12 cellular contexts compared by ENCODE assay signal in genomic region chr16:70687172-70687531, GRCh38. TPM values are rescaled to one million over a fixed set of nuclear protein-coding genes. Genes with fewer than 3 reads are reported as not detected.
DNase-seq lines count a peak whose midpoint lies in the region; ATAC-seq and TF ChIP-seq lines count a peak whose summit lies in the region.
"Had no signal": no experiment of that assay in that cellular context is flagged by ENCODE, and none has a peak within 500 bp of the region (broad histone marks: within the 10 kb centered on the region; RNA-seq: fewer than 3 reads in every experiment).

No MANE protein-coding gene starts in this region.

- no peak overlapping the region for H4K8ac ChIP-seq in neuronal stem cell (ENCODE audit: low read depth, low read length)

- H3K27ac ChIP-seq in dorsolateral prefrontal cortex (peak overlapping the region in 57 of 59 donors; percentile 52 to 99 (median 94)), neuronal stem cell (replicated peaks; ENCODE audit: low read length) (no peak overlapping the region)

- H2BK15ac ChIP-seq in neuronal stem cell (ENCODE audit: low read length), result peak overlapping the region; percentile 99

- intact Hi-C loops in dorsolateral prefrontal cortex (cut with DNase I), result no loop called here

- peak overlapping the region; percentile 45 for H3K9ac ChIP-seq in neuronal stem cell (ENCODE audit: low read depth, low read length, poor library complexity)

- DNase-seq in AG10803 (ENCODE audit: low read depth) (no peak), M059J (ENCODE audit: low read depth) (peak; percentile 62), dorsolateral prefrontal cortex (no peak), neuronal stem cell (ENCODE audit: low spot score) (no peak), NCI-H446 treated with DMSO at 0.1 percent for 48 hours (lab: John Stamatoyannopoulos, UW) (no peak)
- DNase-seq: activated naive CD4-positive, alpha-beta T cell; DMS79 treated with DMSO at 0.1 percent for 48 hours; NCI-H1105 had no signal

- H3K4me3 ChIP-seq in AG10803 (ENCODE audit: low read length) (peak overlapping the region; percentile 58; the same call in 1 of the 2 replicates), dorsolateral prefrontal cortex (peak overlapping the region in 41 of 59 donors; percentile 8 to 89 (median 61)), neuronal stem cell (ENCODE audit: low read length in 2 of 2) (no peak overlapping the region)

- H3K23ac ChIP-seq in neuronal stem cell (ENCODE audit: low read depth, low read length, poor library complexity), result no peak overlapping the region

- no peak overlapping the region for H2AFZ ChIP-seq in neuronal stem cell (ENCODE audit: low read length)

- H2BK5ac ChIP-seq in neuronal stem cell (ENCODE audit: low read length), result no peak overlapping the region

- peak overlapping the region; percentile 11 for H2BK12ac ChIP-seq in neuronal stem cell (ENCODE audit: low read length)

- H3K14ac ChIP-seq in neuronal stem cell (ENCODE audit: low read length), result no peak overlapping the region

- H3K4me2 ChIP-seq in neuronal stem cell (ENCODE audit: insufficient read depth, low read length, poor library complexity, severe bottlenecking), result no peak overlapping the region

- peaks cover 10% of the 10 kb centered on the region for H3K79me1 ChIP-seq in neuronal stem cell (ENCODE audit: low read depth, low read length)

- no peak overlapping the region for H2BK120ac ChIP-seq in neuronal stem cell (ENCODE audit: low read depth, low read length)

- TF ChIP-seq CTCF in AG10803 (conservative IDR thresholded peaks at IDR 0.05; ENCODE audit: low read length), result no peak
- TF ChIP-seq CTCF in dorsolateral prefrontal cortex (IDR thresholded peaks at IDR 0.05 in 54 of 56, conservative IDR thresholded peaks at IDR 0.05 in 2 of 56; ENCODE audit: low read depth in 1 of 56, partially characterized antibody in 56 of 56), result no peak

- H2AK5ac ChIP-seq in neuronal stem cell (ENCODE audit: low read depth, low read length), result peak overlapping the region; percentile 100

- peaks cover 36% of the 10 kb centered on the region in 2 donors for H3K4me1 ChIP-seq in neuronal stem cell (ENCODE audit: control insufficient read depth in 2 of 2, insufficient read depth in 1 of 2, low read depth in 1 of 2, low read length in 2 of 2)

- H3K18ac ChIP-seq in neuronal stem cell (ENCODE audit: low read length), result peak overlapping the region; percentile 99

- ATAC-seq in HG03196 (IDR thresholded peaks at IDR 0.05; ENCODE audit: unreplicated experiment), result no peak
- no peak for ATAC-seq in HG02678 (IDR thresholded peaks at IDR 0.05; ENCODE audit: unreplicated experiment)
- ATAC-seq in HG03521 (IDR thresholded peaks at IDR 0.05; ENCODE audit: unreplicated experiment), result no peak

- H3K9me3 ChIP-seq in neuronal stem cell (replicated peaks in 1 of 2; ENCODE audit: control insufficient read depth in 2 of 2, insufficient read depth in 1 of 2, low read depth in 1 of 2, low read length in 2 of 2), result peaks cover 0 to 2% of the 10 kb centered on the region in 2 donors

- H3K4ac ChIP-seq in neuronal stem cell (ENCODE audit: low read length), result no peak overlapping the region

- peaks cover 3 to 11% of the 10 kb centered on the region in 2 donors for H3K36me3 ChIP-seq in neuronal stem cell (replicated peaks in 1 of 2; ENCODE audit: control insufficient read depth in 2 of 2, insufficient read depth in 2 of 2, low read length in 2 of 2)

- H3K27me3 ChIP-seq in dorsolateral prefrontal cortex, result no peaks in the 10 kb centered on the region
- H3K27me3 ChIP-seq in neuronal stem cell (ENCODE audit: control insufficient read depth in 3 of 3, insufficient read depth in 3 of 3, low read depth in 1 of 3, low read length in 3 of 3), result no peaks in the 10 kb centered on the region

- no peak overlapping the region for H4K91ac ChIP-seq in neuronal stem cell (ENCODE audit: low read depth, low read length, poor library complexity)

- WGBS in neuronal stem cell (ENCODE audit: extremely low coverage in 2 of 2, insufficient read length in 2 of 2, insufficient replicate concordance in 1 of 2), 2 donors, result no CpG with 5 or more reads among the region's 6 CpGs

RNA-seq across cellular contexts. Expression of gene MTSS2, which starts 1.3 kb away (rescaled TPM):
- total RNA-seq in M059J (2014; rRNA removed; shearing (Covaris generic)), result 39.3 and 69.0 TPM in 2 replicates
- total RNA-seq in dorsolateral prefrontal cortex, result 100 to 1,000 TPM; 135 to 968 (median 301) TPM
- 45.9 TPM for polyA plus RNA-seq in neuronal stem cell (2013, experiment 1 of 2)
- polyA plus RNA-seq in neuronal stem cell (2013, experiment 2 of 2), result 48.5 TPM

RNA-seq across cellular contexts. Expression of gene IL34, which starts 40.8 kb away (rescaled TPM):
- 0.86 TPM in 1 of 2 replicates, not detected in the other for total RNA-seq in M059J (2014; rRNA removed; shearing (Covaris generic))
- total RNA-seq in dorsolateral prefrontal cortex, result 10 to 100 TPM in 117 of 120 experiments, 1 to 10 TPM in 3; 5.0 to 52.7 (median 20.4) TPM
- not detected for polyA plus RNA-seq in neuronal stem cell (2013, experiment 1 of 2)
- polyA plus RNA-seq in neuronal stem cell (2013, experiment 2 of 2), result 0.03 TPM
- total RNA-seq: T-helper 2 cell treated with Interferon-gamma antibody and Interleukin-4, amounts not matched to agents 100 ng/mL and 5 ng/mL, for 36 hours had no signal

Comparison
In these comparisons a context has a peak if more than half of its experiments do, and no peak if none do; other contexts are left out.
1. H3K4me3 ChIP-seq: peak in AG10803 (single experiment) and dorsolateral prefrontal cortex (41 of 59); none in neuronal stem cell (0 of 2).